1 cellular context compared by ENCODE assay signal in the genomic region with DNA sequence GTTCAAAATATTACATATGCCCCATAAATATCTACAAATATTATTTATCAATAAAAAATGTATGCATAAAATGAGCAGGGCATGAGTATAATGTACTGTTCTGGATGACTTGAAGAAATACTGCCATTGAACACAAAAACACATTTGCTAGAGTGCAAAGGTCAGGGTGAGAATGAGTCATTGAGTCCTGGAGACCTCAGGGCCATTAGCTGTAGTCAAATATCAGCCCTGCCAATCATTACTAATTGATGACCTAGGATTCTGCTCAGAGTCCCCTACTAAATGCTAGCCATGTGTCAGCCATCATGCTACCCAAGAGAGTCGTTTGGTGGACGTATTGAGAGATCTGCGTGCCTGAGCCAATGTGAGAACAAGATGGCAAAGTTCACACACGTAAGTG.
TF ChIP-seq lines count a peak whose summit lies in the region.

No MANE protein-coding gene starts in this region.

TF ChIP-seq in HepG2, 621 proteins besides CTCF, POLR2A, EP300 and RAD21 (continued from another document and continues in another):
- TF ChIP-seq ELF3 (CRISPR knock-in tag; IDR thresholded peaks at IDR 0.05) (peak; percentile 52; the same call in 1 of the 2 replicates), REXO4 (CRISPR knock-in tag; IDR thresholded peaks at IDR 0.05; ENCODE audit: borderline replicate concordance) (no peak), MATR3 (CRISPR knock-in tag; IDR thresholded peaks at IDR 0.05) (no peak), TAF1 (CRISPR knock-in tag; IDR thresholded peaks at IDR 0.05) (no peak), FOSL1 (CRISPR knock-in tag; IDR thresholded peaks at IDR 0.05; ENCODE audit: borderline replicate concordance) (peak; percentile 85), GTF3A (CRISPR knock-in tag; conservative IDR thresholded peaks at IDR 0.05) (no peak), HCFC1 (IDR thresholded peaks at IDR 0.05; ENCODE audit: low read depth, low read length) (no peak), DNMT3B (CRISPR knock-in tag; conservative IDR thresholded peaks at IDR 0.05) (no peak), RBM39 (IDR thresholded peaks at IDR 0.05; ENCODE audit: low read depth, low read length, poor library complexity, severe bottlenecking) (no peak), ZNF775 (CRISPR knock-in tag; IDR thresholded peaks at IDR 0.05; ENCODE audit: borderline replicate concordance) (no peak), ZBTB20 (CRISPR knock-in tag; IDR thresholded peaks at IDR 0.05; ENCODE audit: borderline replicate concordance, low read depth) (0 out of 2 replicates have a peak, but pooled peaks have one; percentile 44), BORCS8-MEF2B (CRISPR knock-in tag; IDR thresholded peaks at IDR 0.05) (no peak), ATM (IDR thresholded peaks at IDR 0.05; ENCODE audit: borderline replicate concordance) (no peak), EHMT2 (IDR thresholded peaks at IDR 0.05; ENCODE audit: borderline replicate concordance, low read depth, low read length) (peak; percentile 78; the same call in 1 of the 2 replicates), SRF (IDR thresholded peaks at IDR 0.05; ENCODE audit: low read depth, low read length) (no peak), RFXAP (CRISPR knock-in tag; IDR thresholded peaks at IDR 0.05; ENCODE audit: borderline replicate concordance) (no peak), PAX8 (CRISPR knock-in tag; IDR thresholded peaks at IDR 0.05; ENCODE audit: borderline replicate concordance) (no peak), NFYB (CRISPR knock-in tag; IDR thresholded peaks at IDR 0.05) (no peak), TCF7 (IDR thresholded peaks at IDR 0.05; ENCODE audit: low read depth) (0 out of 2 replicates have a peak, but pooled peaks have one; percentile 9), HNF4A (CRISPR knock-in tag; IDR thresholded peaks at IDR 0.05) (peak; percentile 79), ZNF556 (CRISPR knock-in tag; IDR thresholded peaks at IDR 0.05; ENCODE audit: borderline replicate concordance) (no peak), FOSL2 (CRISPR knock-in tag; IDR thresholded peaks at IDR 0.05) (peak; percentile 98), MAFF (IDR thresholded peaks at IDR 0.05; ENCODE audit: low read depth, low read length) (peak; percentile 40), RBM22 (optimal IDR thresholded peaks at IDR 0.05; ENCODE audit: low read length) (no peak), ZNF430 (CRISPR knock-in tag; IDR thresholded peaks at IDR 0.05) (no peak), YEATS4 (CRISPR knock-in tag; IDR thresholded peaks at IDR 0.05; ENCODE audit: borderline replicate concordance) (no peak), ZNF441 (CRISPR knock-in tag; IDR thresholded peaks at IDR 0.05; ENCODE audit: borderline replicate concordance) (no peak), ZNF790 (CRISPR knock-in tag; IDR thresholded peaks at IDR 0.05; ENCODE audit: borderline replicate concordance) (no peak), KAT8 (CRISPR knock-in tag; IDR thresholded peaks at IDR 0.05) (peak; percentile 36; the same call in 1 of the 2 replicates), ZNF878 (CRISPR knock-in tag; IDR thresholded peaks at IDR 0.05) (no peak), POLR2AphosphoS5 (IDR thresholded peaks at IDR 0.05; ENCODE audit: low read depth, low read length) (no peak), PHF21A (CRISPR knock-in tag; IDR thresholded peaks at IDR 0.05) (peak; percentile 18; the same call in 1 of the 2 replicates), ZNF17 (CRISPR knock-in tag; IDR thresholded peaks at IDR 0.05) (no peak), FOXA1 (IDR thresholded peaks at IDR 0.05) (no peak), FOXA1 (CRISPR knock-in tag; IDR thresholded peaks at IDR 0.05) (no peak), CHD2 (IDR thresholded peaks at IDR 0.05; ENCODE audit: low read depth, low read length) (no peak), SUZ12 (IDR thresholded peaks at IDR 0.05; ENCODE audit: low read depth, low read length) (no peak), ZNF235 (CRISPR knock-in tag; IDR thresholded peaks at IDR 0.05; ENCODE audit: borderline replicate concordance) (no peak), ZNF253 (CRISPR knock-in tag; IDR thresholded peaks at IDR 0.05; ENCODE audit: borderline replicate concordance) (no peak), JDP2 (CRISPR knock-in tag; IDR thresholded peaks at IDR 0.05; ENCODE audit: borderline replicate concordance) (no peak), SALL1 (CRISPR knock-in tag; IDR thresholded peaks at IDR 0.05) (peak; percentile 76), MEIS2 (CRISPR knock-in tag; IDR thresholded peaks at IDR 0.05) (peak; percentile 86), XBP1 (CRISPR knock-in tag; IDR thresholded peaks at IDR 0.05) (no peak), FOXP1 (IDR thresholded peaks at IDR 0.05) (no peak), FOXP1 (CRISPR knock-in tag; IDR thresholded peaks at IDR 0.05) (0 out of 2 replicates have a peak, but pooled peaks have one; percentile 15), SP5 (CRISPR knock-in tag; IDR thresholded peaks at IDR 0.05; ENCODE audit: borderline replicate concordance, low read depth) (no peak), ZFAT (CRISPR knock-in tag; conservative IDR thresholded peaks at IDR 0.05) (no peak), CBX5 (CRISPR knock-in tag; IDR thresholded peaks at IDR 0.05; ENCODE audit: borderline replicate concordance) (no peak), ZNF713 (CRISPR knock-in tag; IDR thresholded peaks at IDR 0.05) (no peak), ZNF10 (CRISPR knock-in tag; IDR thresholded peaks at IDR 0.05; ENCODE audit: borderline replicate concordance, low read depth) (no peak), MXI1 (IDR thresholded peaks at IDR 0.05; ENCODE audit: borderline replicate concordance, low read depth, low read length) (peak; percentile 26; the same call in 1 of the 3 replicates), ZBTB38 (CRISPR knock-in tag; IDR thresholded peaks at IDR 0.05) (0 out of 2 replicates have a peak, but pooled peaks have one; percentile 35), MYNN (CRISPR knock-in tag; IDR thresholded peaks at IDR 0.05; ENCODE audit: low read depth) (no peak), MAF1 (CRISPR knock-in tag; IDR thresholded peaks at IDR 0.05; ENCODE audit: borderline replicate concordance) (no peak)
- TF ChIP-seq, protein P1, sequence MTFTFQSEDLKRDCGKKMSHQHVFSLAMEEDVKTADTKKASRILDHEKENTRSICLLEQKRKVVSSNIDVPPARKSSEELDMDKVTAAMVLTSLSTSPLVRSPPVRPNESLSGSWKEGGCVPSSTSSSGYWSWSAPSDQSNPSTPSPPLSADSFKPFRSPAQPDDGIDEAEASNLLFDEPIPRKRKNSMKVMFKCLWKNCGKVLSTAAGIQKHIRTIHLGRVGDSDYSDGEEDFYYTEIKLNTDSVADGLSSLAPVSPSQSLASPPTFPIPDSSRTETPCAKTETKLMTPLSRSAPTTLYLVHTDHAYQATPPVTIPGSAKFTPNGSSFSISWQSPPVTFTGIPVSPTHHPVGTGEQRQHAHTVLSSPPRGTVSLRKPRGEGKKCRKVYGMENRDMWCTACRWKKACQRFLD (CRISPR knock-in tag; IDR thresholded peaks at IDR 0.05; ENCODE audit: borderline replicate concordance): no peak
- TF ChIP-seq, protein P2, sequence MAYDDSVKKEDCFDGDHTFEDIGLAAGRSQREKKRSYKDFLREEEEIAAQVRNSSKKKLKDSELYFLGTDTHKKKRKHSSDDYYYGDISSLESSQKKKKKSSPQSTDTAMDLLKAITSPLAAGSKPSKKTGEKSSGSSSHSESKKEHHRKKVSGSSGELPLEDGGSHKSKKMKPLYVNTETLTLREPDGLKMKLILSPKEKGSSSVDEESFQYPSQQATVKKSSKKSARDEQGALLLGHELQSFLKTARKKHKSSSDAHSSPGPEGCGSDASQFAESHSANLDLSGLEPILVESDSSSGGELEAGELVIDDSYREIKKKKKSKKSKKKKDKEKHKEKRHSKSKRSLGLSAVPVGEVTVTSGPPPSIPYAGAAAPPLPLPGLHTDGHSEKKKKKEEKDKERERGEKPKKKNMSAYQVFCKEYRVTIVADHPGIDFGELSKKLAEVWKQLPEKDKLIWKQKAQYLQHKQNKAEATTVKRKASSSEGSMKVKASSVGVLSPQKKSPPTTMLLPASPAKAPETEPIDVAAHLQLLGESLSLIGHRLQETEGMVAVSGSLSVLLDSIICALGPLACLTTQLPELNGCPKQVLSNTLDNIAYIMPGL (CRISPR knock-in tag; IDR thresholded peaks at IDR 0.05; ENCODE audit: borderline replicate concordance in 1 of 2, low read depth in 1 of 2): no peak
- TF ChIP-seq, protein P3, sequence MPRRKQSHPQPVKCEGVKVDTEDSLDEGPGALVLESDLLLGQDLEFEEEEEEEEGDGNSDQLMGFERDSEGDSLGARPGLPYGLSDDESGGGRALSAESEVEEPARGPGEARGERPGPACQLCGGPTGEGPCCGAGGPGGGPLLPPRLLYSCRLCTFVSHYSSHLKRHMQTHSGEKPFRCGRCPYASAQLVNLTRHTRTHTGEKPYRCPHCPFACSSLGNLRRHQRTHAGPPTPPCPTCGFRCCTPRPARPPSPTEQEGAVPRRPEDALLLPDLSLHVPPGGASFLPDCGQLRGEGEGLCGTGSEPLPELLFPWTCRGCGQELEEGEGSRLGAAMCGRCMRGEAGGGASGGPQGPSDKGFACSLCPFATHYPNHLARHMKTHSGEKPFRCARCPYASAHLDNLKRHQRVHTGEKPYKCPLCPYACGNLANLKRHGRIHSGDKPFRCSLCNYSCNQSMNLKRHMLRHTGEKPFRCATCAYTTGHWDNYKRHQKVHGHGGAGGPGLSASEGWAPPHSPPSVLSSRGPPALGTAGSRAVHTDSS (CRISPR knock-in tag; conservative IDR thresholded peaks at IDR 0.05): no peak
- TF ChIP-seq, protein P4, sequence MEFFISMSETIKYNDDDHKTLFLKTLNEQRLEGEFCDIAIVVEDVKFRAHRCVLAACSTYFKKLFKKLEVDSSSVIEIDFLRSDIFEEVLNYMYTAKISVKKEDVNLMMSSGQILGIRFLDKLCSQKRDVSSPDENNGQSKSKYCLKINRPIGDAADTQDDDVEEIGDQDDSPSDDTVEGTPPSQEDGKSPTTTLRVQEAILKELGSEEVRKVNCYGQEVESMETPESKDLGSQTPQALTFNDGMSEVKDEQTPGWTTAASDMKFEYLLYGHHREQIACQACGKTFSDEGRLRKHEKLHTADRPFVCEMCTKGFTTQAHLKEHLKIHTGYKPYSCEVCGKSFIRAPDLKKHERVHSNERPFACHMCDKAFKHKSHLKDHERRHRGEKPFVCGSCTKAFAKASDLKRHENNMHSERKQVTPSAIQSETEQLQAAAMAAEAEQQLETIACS (CRISPR knock-in tag; IDR thresholded peaks at IDR 0.05): no peak
- TF ChIP-seq, protein P5, sequence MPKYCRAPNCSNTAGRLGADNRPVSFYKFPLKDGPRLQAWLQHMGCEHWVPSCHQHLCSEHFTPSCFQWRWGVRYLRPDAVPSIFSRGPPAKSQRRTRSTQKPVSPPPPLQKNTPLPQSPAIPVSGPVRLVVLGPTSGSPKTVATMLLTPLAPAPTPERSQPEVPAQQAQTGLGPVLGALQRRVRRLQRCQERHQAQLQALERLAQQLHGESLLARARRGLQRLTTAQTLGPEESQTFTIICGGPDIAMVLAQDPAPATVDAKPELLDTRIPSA (CRISPR knock-in tag; IDR thresholded peaks at IDR 0.05; ENCODE audit: borderline replicate concordance): no peak
- TF ChIP-seq, protein P6, sequence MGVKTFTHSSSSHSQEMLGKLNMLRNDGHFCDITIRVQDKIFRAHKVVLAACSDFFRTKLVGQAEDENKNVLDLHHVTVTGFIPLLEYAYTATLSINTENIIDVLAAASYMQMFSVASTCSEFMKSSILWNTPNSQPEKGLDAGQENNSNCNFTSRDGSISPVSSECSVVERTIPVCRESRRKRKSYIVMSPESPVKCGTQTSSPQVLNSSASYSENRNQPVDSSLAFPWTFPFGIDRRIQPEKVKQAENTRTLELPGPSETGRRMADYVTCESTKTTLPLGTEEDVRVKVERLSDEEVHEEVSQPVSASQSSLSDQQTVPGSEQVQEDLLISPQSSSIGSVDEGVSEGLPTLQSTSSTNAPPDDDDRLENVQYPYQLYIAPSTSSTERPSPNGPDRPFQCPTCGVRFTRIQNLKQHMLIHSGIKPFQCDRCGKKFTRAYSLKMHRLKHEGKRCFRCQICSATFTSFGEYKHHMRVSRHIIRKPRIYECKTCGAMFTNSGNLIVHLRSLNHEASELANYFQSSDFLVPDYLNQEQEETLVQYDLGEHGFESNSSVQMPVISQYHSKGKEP (CRISPR knock-in tag; IDR thresholded peaks at IDR 0.05): no peak
- TF ChIP-seq, protein P7, sequence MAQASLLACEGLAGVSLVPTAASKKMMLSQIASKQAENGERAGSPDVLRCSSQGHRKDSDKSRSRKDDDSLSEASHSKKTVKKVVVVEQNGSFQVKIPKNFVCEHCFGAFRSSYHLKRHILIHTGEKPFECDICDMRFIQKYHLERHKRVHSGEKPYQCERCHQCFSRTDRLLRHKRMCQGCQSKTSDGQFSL (CRISPR knock-in tag; IDR thresholded peaks at IDR 0.05): no peak
- TF ChIP-seq, protein P8, sequence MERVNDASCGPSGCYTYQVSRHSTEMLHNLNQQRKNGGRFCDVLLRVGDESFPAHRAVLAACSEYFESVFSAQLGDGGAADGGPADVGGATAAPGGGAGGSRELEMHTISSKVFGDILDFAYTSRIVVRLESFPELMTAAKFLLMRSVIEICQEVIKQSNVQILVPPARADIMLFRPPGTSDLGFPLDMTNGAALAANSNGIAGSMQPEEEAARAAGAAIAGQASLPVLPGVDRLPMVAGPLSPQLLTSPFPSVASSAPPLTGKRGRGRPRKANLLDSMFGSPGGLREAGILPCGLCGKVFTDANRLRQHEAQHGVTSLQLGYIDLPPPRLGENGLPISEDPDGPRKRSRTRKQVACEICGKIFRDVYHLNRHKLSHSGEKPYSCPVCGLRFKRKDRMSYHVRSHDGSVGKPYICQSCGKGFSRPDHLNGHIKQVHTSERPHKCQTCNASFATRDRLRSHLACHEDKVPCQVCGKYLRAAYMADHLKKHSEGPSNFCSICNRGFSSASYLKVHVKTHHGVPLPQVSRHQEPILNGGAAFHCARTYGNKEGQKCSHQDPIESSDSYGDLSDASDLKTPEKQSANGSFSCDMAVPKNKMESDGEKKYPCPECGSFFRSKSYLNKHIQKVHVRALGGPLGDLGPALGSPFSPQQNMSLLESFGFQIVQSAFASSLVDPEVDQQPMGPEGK (CRISPR knock-in tag; IDR thresholded peaks at IDR 0.05): no peak
- TF ChIP-seq, protein P9, sequence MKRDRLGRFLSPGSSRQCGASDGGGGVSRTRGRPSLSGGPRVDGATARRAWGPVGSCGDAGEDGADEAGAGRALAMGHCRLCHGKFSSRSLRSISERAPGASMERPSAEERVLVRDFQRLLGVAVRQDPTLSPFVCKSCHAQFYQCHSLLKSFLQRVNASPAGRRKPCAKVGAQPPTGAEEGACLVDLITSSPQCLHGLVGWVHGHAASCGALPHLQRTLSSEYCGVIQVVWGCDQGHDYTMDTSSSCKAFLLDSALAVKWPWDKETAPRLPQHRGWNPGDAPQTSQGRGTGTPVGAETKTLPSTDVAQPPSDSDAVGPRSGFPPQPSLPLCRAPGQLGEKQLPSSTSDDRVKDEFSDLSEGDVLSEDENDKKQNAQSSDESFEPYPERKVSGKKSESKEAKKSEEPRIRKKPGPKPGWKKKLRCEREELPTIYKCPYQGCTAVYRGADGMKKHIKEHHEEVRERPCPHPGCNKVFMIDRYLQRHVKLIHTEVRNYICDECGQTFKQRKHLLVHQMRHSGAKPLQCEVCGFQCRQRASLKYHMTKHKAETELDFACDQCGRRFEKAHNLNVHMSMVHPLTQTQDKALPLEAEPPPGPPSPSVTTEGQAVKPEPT (CRISPR knock-in tag; IDR thresholded peaks at IDR 0.05; ENCODE audit: low read depth): no peak
